16 cellular contexts compared by ENCODE assay signal in the genomic region with DNA sequence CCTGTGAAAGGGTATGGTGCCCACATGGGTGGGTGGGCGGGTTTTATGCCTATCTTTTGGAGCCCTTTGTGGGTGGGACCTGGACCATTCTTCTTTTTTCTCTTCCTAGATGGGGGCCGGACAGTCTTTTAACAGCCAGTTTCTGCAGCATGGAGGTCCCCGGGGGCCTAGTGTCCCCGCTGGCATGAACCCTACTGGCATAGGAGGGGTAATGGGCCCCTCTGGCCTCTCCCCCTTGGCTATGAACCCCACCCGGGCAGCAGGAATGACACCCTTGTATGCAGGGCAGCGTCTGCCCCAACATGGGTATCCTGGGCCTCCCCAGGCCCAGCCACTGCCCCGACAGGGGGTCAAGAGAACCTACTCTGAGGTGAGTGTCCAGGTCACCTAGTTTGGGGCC. TPM values are rescaled to one million over a fixed set of nuclear protein-coding genes. Genes with fewer than 3 reads are reported as not detected.
DNase-seq lines count a peak whose midpoint lies in the region; ATAC-seq and TF ChIP-seq lines count a peak whose summit lies in the region.
"Had no signal": no experiment of that assay in that cellular context is flagged by ENCODE, and none has a peak within 500 bp of the region (broad histone marks: within the 10 kb centered on the region; RNA-seq: fewer than 3 reads in every experiment).

No MANE protein-coding gene starts in this region.

- TF ChIP-seq CTCF in GM13976 (IDR thresholded peaks at IDR 0.05; ENCODE audit: borderline replicate concordance, control extremely low read depth, extremely low read depth, insufficient read depth, missing control alignments) (no peak), spleen (IDR thresholded peaks at IDR 0.05 in 8 of 11, conservative IDR thresholded peaks at IDR 0.05 in 3 of 11) (no peak), colonic mucosa (IDR thresholded peaks at IDR 0.05) (no peak)

- WGBS in spleen, 5 donors, result 92 to 99% (median 96%) methylated on average over 6 to 7 of the region's 7 CpGs

- peak overlapping the region; percentile 53 for H3K27ac Mint-ChIP-seq in T-helper 17 cell
- H3K27ac Mint-ChIP-seq: CD4-positive, alpha-beta memory T cell had no signal

- H3K4me1 ChIP-seq in spleen, result peaks cover 3 to 48% (median 39%) of the 10 kb centered on the region in 6 donors
- H3K4me1 ChIP-seq in colonic mucosa, result peaks cover 5% of the 10 kb centered on the region

- in situ Hi-C loops in GM13976 (cut with MboI; ENCODE audit: low sequenced_read_pairs, unreplicated experiment), result loop anchor here (25.0 kb wide), 1 partner anchor 170 kb away; a partner anchor contains a TSS

- no peaks in the 10 kb centered on the region for H3K27me3 Mint-ChIP-seq in T-helper 17 cell
- H3K27me3 Mint-ChIP-seq: CD4-positive, alpha-beta memory T cell had no signal

- no peak overlapping the region for H3K9ac ChIP-seq in colonic mucosa (ENCODE audit: low read depth in 2 of 2, low read length in 2 of 2)

- H3K36me3 Mint-ChIP-seq in T-helper 17 cell (ENCODE audit: low read depth), result peaks cover under 1% of the 10 kb centered on the region

- H3K27ac ChIP-seq in spleen (no peak overlapping the region), colonic mucosa (no peak overlapping the region)
- H3K27ac ChIP-seq: C4-2B had no signal

- ATAC-seq in T-helper 17 cell, result no peak
- ATAC-seq in HG03095 (IDR thresholded peaks at IDR 0.05; ENCODE audit: unreplicated experiment), result no peak

- H3K4me1 Mint-ChIP-seq in T-helper 17 cell, result peaks cover 8% of the 10 kb centered on the region

- TF ChIP-seq POLR2A in spleen (IDR thresholded peaks at IDR 0.05), result no peak

- H3K4me3 Mint-ChIP-seq in T-helper 17 cell, result no peak overlapping the region
- H3K4me3 Mint-ChIP-seq: CD4-positive, alpha-beta memory T cell had no signal

- H3K36me3 ChIP-seq in spleen (peaks cover 3 to 70% (median 60%) of the 10 kb centered on the region in 6 donors), colonic mucosa (peaks cover 12% of the 10 kb centered on the region)
- H3K36me3 ChIP-seq: BE2C had no signal

- DNase-seq in AG20443 (ENCODE audit: low spot score), result peak; percentile 5
- DNase-seq in GM13976 (ENCODE audit: low spot score), result peak; percentile 22
- DNase-seq in T-helper 17 cell, result no peak
- DNase-seq in spleen, result peak; percentile 44
- DNase-seq in MV-4-11 (lab: John Stamatoyannopoulos, UW), result no peak
- DNase-seq in colonic mucosa, result no peak
- DNase-seq: CD4-positive, alpha-beta memory T cell; DND-41; GDM1; HCEC 1CT; IMR-90; Kasumi-1; KBM-7 had no signal

- H3K27me3 ChIP-seq in spleen (replicated peaks in 1 of 7), result no peaks in the 10 kb centered on the region
- no peaks in the 10 kb centered on the region for H3K27me3 ChIP-seq in colonic mucosa
- H3K27me3 ChIP-seq: BE2C had no signal

- intact Hi-C loops in spleen (cut with DNase I; ENCODE audit: low total_unique reads) (no loop called here), colonic mucosa (cut with DNase I) (no loop called here)

- H3K9me3 ChIP-seq in T-helper 17 cell (ENCODE audit: control insufficient read depth, low read length, poor library complexity, severe bottlenecking) (no peaks in the 10 kb centered on the region), spleen (no peaks in the 10 kb centered on the region), colonic mucosa (no peaks in the 10 kb centered on the region)
- H3K9me3 ChIP-seq: BE2C had no signal

- H3K4me3 ChIP-seq in spleen (no peak overlapping the region), colonic mucosa (no peak overlapping the region)

RNA-seq across cellular contexts. Expression of a gene that starts 9.1 kb away (rescaled TPM):
- total RNA-seq in T-helper 17 cell, result 100 to 1,000 TPM; 117 to 171 TPM
- total RNA-seq in spleen, result 100 to 1,000 TPM in 4 of 7 donors, 10 to 100 TPM in 3; 35.6 to 160 (median 125) TPM
- 10 to 100 TPM; 27.7 to 95.7 (median 64.5) TPM for polyA plus RNA-seq in spleen
- 100 to 1,000 TPM in 1 of 2 donors, 10 to 100 TPM in 1; 61.8 to 112 TPM for total RNA-seq in colonic mucosa

RNA-seq across cellular contexts. Expression of a gene that starts 38.7 kb away (rescaled TPM):
- total RNA-seq in T-helper 17 cell (100 to 1,000 TPM; 691 to 692 TPM), spleen (1,000 to 10,000 TPM in 3 of 7 donors, 100 to 1,000 TPM in 4; 877 to 1,659 (median 945) TPM), colonic mucosa (1,000 to 10,000 TPM; 1,435 to 2,110 TPM)
- 1,000 to 10,000 TPM; 2,690 to 3,651 (median 2,985) TPM for polyA plus RNA-seq in spleen

Comparison
In these comparisons a context has a peak if more than half of its experiments do, and no peak if none do; other contexts are left out.
1. DNase-seq: peak in AG20443 (single experiment), GM13976 (single experiment) and spleen (single experiment); none in T-helper 17 cell (0 of 3), MV-4-11 (single experiment) and colonic mucosa (single experiment).